In genomic region chr22:37639070-37639760, GRCh38 we compare ENCODE assay signal across 8 cellular contexts. TPM values are rescaled to one million over a fixed set of nuclear protein-coding genes. Genes with fewer than 3 reads are reported as not detected.
A peak's percentile ranks its signal among the peaks of the same experiment; 100 is the strongest.
DNase-seq lines count a peak whose midpoint lies in the region; ATAC-seq lines count a peak whose summit lies in the region.

Gene SH3BP1 (plus strand): TSS chr22:37639669. CDS start chr22:37639788, 119 bp downstream.

- WGBS in trophoblast cell (ENCODE audit: extremely low coverage, insufficient coverage, insufficient read length) = no CpG with 5 or more reads among the region's 57 CpGs

- H3K4me3 Mint-ChIP-seq in activated T-helper 17 cell treated with anti-CD3 and anti-CD28 coated beads, Interleukin-2, amount 50 U/mL, for 72 hours = peak within 1 kb of the TSS; percentile 87

- H2BK12ac ChIP-seq in trophoblast cell (ENCODE audit: low read length) = peak within 1 kb of the TSS; percentile 93

- peak within 1 kb of the TSS; percentile 85 for H3K9ac ChIP-seq in NT2/D1 (ENCODE audit: insufficient read length, low read depth)
- H3K9ac ChIP-seq in trophoblast cell (ENCODE audit: low read length) = peak within 1 kb of the TSS; percentile 64

- H3K4me2 ChIP-seq in trophoblast cell (ENCODE audit: low read length) = peak within 1 kb of the TSS; percentile 60

- H3K36me3 ChIP-seq in NT2/D1 (ENCODE audit: insufficient read depth, insufficient read length, low read length) (peaks cover 34% of the 10 kb centered on the region), trophoblast cell (ENCODE audit: control insufficient read depth in 1 of 2, insufficient read depth in 2 of 2, low read length in 2 of 2) (peaks cover 23 to 27% of the 10 kb centered on the region in 2 experiments)

- H2BK120ac ChIP-seq in trophoblast cell (ENCODE audit: insufficient read depth, low read length, poor library complexity) = peak within 1 kb of the TSS; percentile 79

- H3K4ac ChIP-seq in trophoblast cell (ENCODE audit: low read depth, low read length) = peak within 1 kb of the TSS; percentile 84

- no peaks in the 10 kb centered on the region for H3K27me3 Mint-ChIP-seq in activated T-helper 17 cell treated with anti-CD3 and anti-CD28 coated beads, Interleukin-2, amount 50 U/mL, for 72 hours

- H4K8ac ChIP-seq in trophoblast cell (ENCODE audit: low read depth, low read length) = peak within 1 kb of the TSS; percentile 81

- H3K4me1 ChIP-seq in NT2/D1 (ENCODE audit: insufficient read depth, insufficient read length) (peaks cover 28% of the 10 kb centered on the region), trophoblast cell (ENCODE audit: control insufficient read depth in 1 of 2, insufficient read depth in 2 of 2, low read length in 2 of 2) (peaks cover 28 to 32% of the 10 kb centered on the region in 2 experiments)

- peaks cover 30% of the 10 kb centered on the region for H3K4me1 Mint-ChIP-seq in activated T-helper 17 cell treated with anti-CD3 and anti-CD28 coated beads, Interleukin-2, amount 50 U/mL, for 72 hours

- H3K23ac ChIP-seq in trophoblast cell (ENCODE audit: low read length) = peak within 1 kb of the TSS; percentile 11

- H4K91ac ChIP-seq in trophoblast cell (ENCODE audit: low read depth, low read length) = peak within 1 kb of the TSS; percentile 95

- H2BK5ac ChIP-seq in trophoblast cell (ENCODE audit: low read depth, low read length, poor library complexity) = peak within 1 kb of the TSS; percentile 86

- peak within 1 kb of the TSS; percentile 90 for H3K18ac ChIP-seq in trophoblast cell (ENCODE audit: low read length)

- H3K27ac Mint-ChIP-seq in activated T-helper 17 cell treated with anti-CD3 and anti-CD28 coated beads, Interleukin-2, amount 50 U/mL, for 72 hours = peak within 1 kb of the TSS; percentile 94

- H3K9me3 ChIP-seq in NT2/D1 (ENCODE audit: insufficient read depth, low read length) = no peaks in the 10 kb centered on the region
- H3K9me3 ChIP-seq in trophoblast cell (ENCODE audit: insufficient read depth, low read depth, low read length) = peaks cover 3% of the 10 kb centered on the region

- H2AK5ac ChIP-seq in trophoblast cell (ENCODE audit: low read length) = peak within 1 kb of the TSS; percentile 92

- peak within 1 kb of the TSS; percentile 78 for H3K14ac ChIP-seq in trophoblast cell (ENCODE audit: low read length)

- H3K9me3 Mint-ChIP-seq in activated T-helper 17 cell treated with anti-CD3 and anti-CD28 coated beads, Interleukin-2, amount 50 U/mL, for 72 hours = no peaks in the 10 kb centered on the region

- H3K79me2 ChIP-seq in trophoblast cell (ENCODE audit: control insufficient read depth, insufficient read depth, low read length, poor library complexity) = peaks cover 9% of the 10 kb centered on the region

- ATAC-seq in activated T-helper 17 cell treated with anti-CD3 and anti-CD28 coated beads, Interleukin-2, amount 50 U/mL, for 72 hours (replicated peaks) = peak; percentile 52
- ATAC-seq in HG03045 (IDR thresholded peaks at IDR 0.05; ENCODE audit: unreplicated experiment) (no peak), HG02588 (IDR thresholded peaks at IDR 0.05; ENCODE audit: unreplicated experiment) (no peak)

- H3K27me3 ChIP-seq in NT2/D1 (ENCODE audit: insufficient read depth, insufficient read length) (no peaks in the 10 kb centered on the region), trophoblast cell (ENCODE audit: insufficient read depth, low read length) (no peaks in the 10 kb centered on the region)

- H3K27ac ChIP-seq in trophoblast cell (ENCODE audit: low read depth, low read length) = peak within 1 kb of the TSS; percentile 72

- peaks cover 19% of the 10 kb centered on the region for H3K79me1 ChIP-seq in trophoblast cell (ENCODE audit: low read length)

- peaks cover 47% of the 10 kb centered on the region for H3K36me3 Mint-ChIP-seq in activated T-helper 17 cell treated with anti-CD3 and anti-CD28 coated beads, Interleukin-2, amount 50 U/mL, for 72 hours (ENCODE audit: low read depth)

- DNase-seq in NCI-H2081 (lab: John Stamatoyannopoulos, UW) = peak; percentile 5 to 44
- no peak for DNase-seq in NCI-H2081 treated with DMSO at 0.1 percent for 48 hours (lab: John Stamatoyannopoulos, UW)
- peak; percentile 43 for DNase-seq in NT2/D1 (ENCODE audit: low read depth, low spot score)
- peak; percentile 68 for DNase-seq in germinal center (ENCODE audit: low spot score)
- DNase-seq in trophoblast cell = peak; percentile 65 to 79

- H3K4me3 ChIP-seq in NT2/D1 (ENCODE audit: insufficient read length, low read depth) (peak within 1 kb of the TSS; percentile 75), trophoblast cell (ENCODE audit: low read depth, low read length) (peak within 1 kb of the TSS; percentile 83)

- peak within 1 kb of the TSS; percentile 60 for H4K12ac ChIP-seq in trophoblast cell (ENCODE audit: low read depth, low read length)

- H2AFZ ChIP-seq in trophoblast cell (ENCODE audit: insufficient read depth, low read length, poor library complexity) = peak within 1 kb of the TSS; percentile 28

RNA-seq across cellular contexts. Expression of gene SH3BP1, which starts in this region (rescaled TPM):
- 100 to 1,000 TPM; 118 to 132 TPM for total RNA-seq in activated T-helper 17 cell treated with anti-CD3 and anti-CD28 coated beads, Interleukin-2, amount 50 U/mL, for 72 hours
- polyA plus RNA-seq in trophoblast cell (2013) = 34.1 and 35.7 TPM in 2 replicates
